Comparison of ENCODE assay signal across 8 cellular contexts in genomic region chr22:23128269-23129108, GRCh38. TPM values are rescaled to one million over a fixed set of nuclear protein-coding genes. Genes with fewer than 3 reads are reported as not detected.
DNase-seq lines count a peak whose midpoint lies in the region; ATAC-seq and TF ChIP-seq lines count a peak whose summit lies in the region.

No MANE protein-coding gene starts in this region.

- POLR2A ChIA-PET in Panc1 (lab: Charles Lee) = no interaction called here

- intact Hi-C loops in CD14-positive monocyte (cut with micrococcal nuclease) (loop anchor here (2.0 to 5.0 kb wide), 2 partner anchors 166 to 170 kb away; no protein-coding TSS in a partner anchor), Panc1 (cut with micrococcal nuclease; ENCODE audit: unreplicated experiment) (loop anchor here (1.0 kb wide), 1 partner anchor 169 kb away; no protein-coding TSS in a partner anchor)

- in situ Hi-C loops in Panc1 (cut with HindIII; ENCODE audit: low pct_unique_long_range_greater_than_20kb, low sequenced_read_pairs) = no loop called here

- no peaks in the 10 kb centered on the region for H3K9me3 ChIP-seq in Panc1 (ENCODE audit: control insufficient read depth, insufficient read depth, low read depth, low read length)

- ATAC-seq in Panc1 (peak; percentile 87), HG03439 (IDR thresholded peaks at IDR 0.05; ENCODE audit: unreplicated experiment) (no peak)

- peaks cover 0 to 7% (median 6%) of the 10 kb centered on the region in 3 donors for H3K27me3 Mint-ChIP-seq in CD14-positive monocyte (ENCODE audit: low read depth in 3 of 3)

- peaks cover 2% of the 10 kb centered on the region for H3K4me1 Mint-ChIP-seq in CD14-positive monocyte

- no peak overlapping the region for H3K4me3 Mint-ChIP-seq in CD14-positive monocyte

- BruUV-seq in Panc1 (replicated peaks; lab: Mats Ljungman, UMichigan) = no TSS peak

- H3K27ac Mint-ChIP-seq in CD14-positive monocyte = peak overlapping the region in 1 of 7 donors; percentile 47

- no peaks in the 10 kb centered on the region for H3K36me3 ChIP-seq in Panc1 (ENCODE audit: control insufficient read depth, insufficient read depth, low read length)

- H3K9me3 Mint-ChIP-seq in CD14-positive monocyte = no peaks in the 10 kb centered on the region

- CTCF ChIA-PET in Panc1 (lab: Charles Lee) = interaction anchor here (0.6 to 2.4 kb wide), 2 partner anchors 169 to 203 kb away, joined by 3 to 14 read pairs; no protein-coding TSS in a partner anchor

- no peaks in the 10 kb centered on the region for H3K27me3 ChIP-seq in Panc1 (ENCODE audit: control insufficient read depth, insufficient read depth, low read length)

- peak; percentile 83 for TF ChIP-seq CTCF in CD14-positive monocyte (IDR thresholded peaks at IDR 0.05)
- peak; percentile 74 for TF ChIP-seq CTCF in HFF-Myc (IDR thresholded peaks at IDR 0.05; ENCODE audit: low read depth, low read length, missing control alignments)
- TF ChIP-seq CTCF in Panc1 (IDR thresholded peaks at IDR 0.05) = peak; percentile 77

- no peaks in the 10 kb centered on the region for H3K36me3 Mint-ChIP-seq in CD14-positive monocyte

- DNase-seq in CD14-positive monocyte (ENCODE audit: low spot score) (no peak), HFF-Myc (ENCODE audit: extremely low read depth, low read depth) (peak; percentile 40), Panc1 (ENCODE audit: low read depth, low spot score) (no peak), fibroblast of the conjunctiva (ENCODE audit: low read depth) (peak; percentile 56), nucleus accumbens (lab: John Stamatoyannopoulos, UW) (peak in 53 of 56 donors; percentile 40 to 91 (median 78)), substantia nigra (lab: John Stamatoyannopoulos, UW) (peak; percentile 32 to 90 (median 79))
- peak; percentile 49 to 50 for DNase-seq in activated T-helper 1 cell treated with anti-CD3 and anti-CD28 coated beads, Interleukin-2, amount 50 U/mL, for 16 hours (ENCODE audit: low read depth in 1 of 2, low spot score in 1 of 2)

- H3K4me3 ChIP-seq in HFF-Myc (replicated peaks; ENCODE audit: low read depth, low read length) (no peak overlapping the region), Panc1 (ENCODE audit: low read depth in 2 of 2, low read length in 2 of 2) (no peak overlapping the region)

- no peaks in the 10 kb centered on the region for H3K4me1 ChIP-seq in Panc1 (ENCODE audit: control insufficient read depth, insufficient read depth, low read length)

- H3K27ac ChIP-seq in Panc1 (ENCODE audit: low read length) (no peak overlapping the region), substantia nigra (ENCODE audit: low read depth, low read length, poor library complexity, severe bottlenecking) (peak overlapping the region; percentile 82)

RNA-seq across cellular contexts. Expression of gene RSPH14, which starts 13.3 kb away (rescaled TPM):
- not detected for polyA plus RNA-seq in CD14-positive monocyte
- 0.57 TPM for total RNA-seq in Panc1 (2021; ENCODE audit: unreplicated experiment)
- polyA plus RNA-seq in Panc1 (2012; ENCODE audit: insufficient read length) = 0.47 TPM

RNA-seq across cellular contexts. Expression of gene RAB36, which starts 16.8 kb away (rescaled TPM):
- under 1 TPM; 0.37 to 0.78 TPM for polyA plus RNA-seq in CD14-positive monocyte
- 4.1 TPM for total RNA-seq in Panc1 (2021; ENCODE audit: unreplicated experiment)
- polyA plus RNA-seq in Panc1 (2012; ENCODE audit: insufficient read length) = 3.5 TPM

RNA-seq across cellular contexts. Expression of gene BCR, which starts 51.8 kb away (rescaled TPM):
- under 1 TPM; 0.97 TPM for polyA plus RNA-seq in CD14-positive monocyte
- 32.1 TPM for total RNA-seq in Panc1 (2021; ENCODE audit: unreplicated experiment)
- polyA plus RNA-seq in Panc1 (2012; ENCODE audit: insufficient read length) = 52.2 TPM

RNA-seq across cellular contexts. Expression of gene GNAZ, which starts 58.2 kb away (rescaled TPM):
- under 1 TPM in 1 of 2 donors, not detected in 1; 0.04 TPM for polyA plus RNA-seq in CD14-positive monocyte
- total RNA-seq in Panc1 (2021; ENCODE audit: unreplicated experiment) = 11.9 TPM
- 11.3 TPM for polyA plus RNA-seq in Panc1 (2012; ENCODE audit: insufficient read length)

Comparison
In these comparisons a context has a peak if more than half of its experiments do, and no peak if none do; other contexts are left out.
1. DNase-seq: peak in HFF-Myc (single experiment), activated T-helper 1 cell treated with anti-CD3 and anti-CD28 coated beads, Interleukin-2, amount 50 U/mL, for 16 hours (2 of 2), fibroblast of the conjunctiva (single experiment), nucleus accumbens (53 of 56) and substantia nigra (49 of 49); none in CD14-positive monocyte (single experiment) and Panc1 (single experiment).
2. Peak in every context shown above with its lines, with median percentiles within 50 percentile points of each other: CTCF ChIP-seq.